Comparison of ENCODE assay signal across 14 cellular contexts in the genomic region with DNA sequence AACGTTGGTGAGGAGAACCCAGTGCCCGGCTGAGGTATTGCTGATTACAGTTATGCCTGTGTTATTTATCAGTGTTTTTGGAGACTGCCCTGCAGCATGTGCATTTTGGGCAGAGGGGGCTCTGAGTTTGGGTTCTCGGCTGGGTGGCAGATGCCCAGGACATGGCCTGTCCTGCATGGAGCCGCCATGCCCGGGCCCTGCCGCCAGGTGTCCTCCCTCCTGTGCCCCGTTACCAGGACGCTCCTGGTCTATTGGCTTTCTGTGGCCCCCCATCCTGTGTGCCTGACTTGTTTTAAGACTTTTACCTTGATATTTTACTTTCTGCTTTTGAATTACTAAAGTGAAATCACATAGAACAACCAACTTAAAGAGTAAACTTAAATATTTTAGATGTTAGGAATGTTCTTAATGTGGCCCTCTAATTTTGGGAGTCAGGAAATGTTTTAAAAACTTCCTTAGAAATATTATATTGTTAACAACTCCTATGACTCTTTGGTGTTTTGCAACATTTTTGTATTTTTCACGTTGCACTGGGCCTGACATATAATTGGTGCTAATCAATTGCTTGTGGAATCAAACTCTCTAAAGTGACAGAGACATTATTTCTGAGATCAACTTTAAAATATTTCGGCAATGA. TPM values are rescaled to one million over a fixed set of nuclear protein-coding genes. Genes with fewer than 3 reads are reported as not detected.
A peak's percentile ranks its signal among the peaks of the same experiment; 100 is the strongest.
DNase-seq lines count a peak whose midpoint lies in the region; ATAC-seq, FAIRE-seq and TF ChIP-seq lines count a peak whose summit lies in the region.
"Had no signal": no experiment of that assay in that cellular context is flagged by ENCODE, and none has a peak within 500 bp of the region (broad histone marks: within the 10 kb centered on the region; RNA-seq: fewer than 3 reads in every experiment).

No MANE protein-coding gene starts in this region.

- TF ChIP-seq EP300 in A549 (IDR thresholded peaks at IDR 0.05), result no peak

- no peak overlapping the region for H3K4me3 ChIP-seq in A549
- H3K4me3 ChIP-seq in OCI-LY7 (ENCODE audit: low read depth, low read length, poor library complexity, severe bottlenecking), result no peak overlapping the region
- H3K4me3 ChIP-seq: BLaER1 treated with 17β-estradiol and CSF1 and Interleukin-3, amounts not matched to agents 10 nM and 100 nM; left lung had no signal

- no peaks in the 10 kb centered on the region for H4K20me1 ChIP-seq in OCI-LY7 (ENCODE audit: insufficient read depth, low read length)
- H4K20me1 ChIP-seq: BLaER1 treated with 17β-estradiol and CSF1 and Interleukin-3, amounts not matched to agents 10 nM and 100 nM had no signal

- WGBS in A549 (ENCODE audit: missing lambda C conversion rate), result 20% methylated on average over 10 of the region's 10 CpGs

- CTCF ChIA-PET in A549 (lab: Yijun Ruan, JAX), result interaction anchor here (0.7 to 1.5 kb wide), 4 partner anchors 11 to 1228 kb away, joined by 3 to 4 read pairs (median 4); no protein-coding TSS in a partner anchor
- CTCF ChIA-PET in OCI-LY7 (lab: Charles Lee; ENCODE audit: unreplicated experiment), result no interaction called here

- no peaks in the 10 kb centered on the region for H3K9me3 ChIP-seq in A549
- H3K9me3 ChIP-seq in OCI-LY7 (ENCODE audit: low read length), result no peaks in the 10 kb centered on the region
- H3K9me3 ChIP-seq: BLaER1 treated with 17β-estradiol and CSF1 and Interleukin-3, amounts not matched to agents 10 nM and 100 nM; left lung had no signal

- peak; percentile 13 to 45 for DNase-seq in A549 (ENCODE audit: low read depth in 1 of 2, low spot score in 1 of 2)
- DNase-seq in OCI-LY7 (ENCODE audit: low spot score), result peak; percentile 2
- DNase-seq in left ventricle myocardium superior, result peak; percentile 56
- no peak for DNase-seq in NOMO-1 treated with dmso at 0.1 percent for 144 hours (lab: John Stamatoyannopoulos, UW; ENCODE audit: unreplicated experiment)
- DNase-seq in CD1c-positive myeloid dendritic cell (ENCODE audit: extremely low spot score), result no peak
- DNase-seq: effector CD8-positive, alpha-beta T cell; HCEC 1CT; left lung; stimulated activated CD4-positive, alpha-beta T cell treated with anti-CD3 and anti-CD28 coated beads, Interleukin-12 subunit alpha, Interleukin-12 subunit beta, amount 100 ng/mL, for 4 hours had no signal

- H3K4me1 ChIP-seq in A549 (no peaks in the 10 kb centered on the region), OCI-LY7 (ENCODE audit: insufficient read depth, low read length, poor library complexity, severe bottlenecking) (no peaks in the 10 kb centered on the region)

- H3K36me3 ChIP-seq in OCI-LY7 (ENCODE audit: insufficient read depth, low read length), result no peaks in the 10 kb centered on the region
- H3K36me3 ChIP-seq: BLaER1 treated with 17β-estradiol and CSF1 and Interleukin-3, amounts not matched to agents 10 nM and 100 nM; left lung had no signal

- H3K27ac ChIP-seq in A549 (no peak overlapping the region), OCI-LY7 (ENCODE audit: low read depth, low read length, poor library complexity, severe bottlenecking) (no peak overlapping the region)
- H3K27ac ChIP-seq: BLaER1 treated with 17β-estradiol and CSF1 and Interleukin-3, amounts not matched to agents 10 nM and 100 nM; KMS-11; left lung had no signal

- no peaks in the 10 kb centered on the region for H3K79me2 ChIP-seq in OCI-LY7 (ENCODE audit: insufficient read depth, low read depth, low read length)

- no peak for TF ChIP-seq POLR2A in A549 (IDR thresholded peaks at IDR 0.05; ENCODE audit: low read length)

- intact Hi-C loops in OCI-LY7 (cut with micrococcal nuclease; ENCODE audit: unreplicated experiment), result no loop called here
- intact Hi-C loops in left ventricle myocardium superior (cut with micrococcal nuclease), result no loop called here

- H3K4me2 ChIP-seq in A549 (no peak overlapping the region), OCI-LY7 (ENCODE audit: low read length) (no peak overlapping the region)
- H3K4me2 ChIP-seq: KMS-11 had no signal

- H2AFZ ChIP-seq in OCI-LY7 (ENCODE audit: low read length), result no peak overlapping the region

- FAIRE-seq in A549 (lab: Jason Lieb, UNC), result no peak

- ATAC-seq in A549 (peak; percentile 62 to 87; a peak in 3 of 6 replicates), left ventricle myocardium superior (peak; percentile 72), HG02973 (IDR thresholded peaks at IDR 0.05; ENCODE audit: unreplicated experiment) (no peak), HG03378 (IDR thresholded peaks at IDR 0.05; ENCODE audit: unreplicated experiment) (no peak)
- ATAC-seq: left lung had no signal

- peak; percentile 22 to 32; a peak in 2 of 5 replicates for TF ChIP-seq RAD21 in A549 (conservative IDR thresholded peaks at IDR 0.05 in 1 of 2, IDR thresholded peaks at IDR 0.05 in 1 of 2)

- POLR2A ChIA-PET in A549 (lab: Yijun Ruan, JAX) (no interaction called here), OCI-LY7 (lab: Charles Lee) (no interaction called here)

- no peaks in the 10 kb centered on the region for H3K9me2 ChIP-seq in OCI-LY7 (ENCODE audit: insufficient read depth, low read length)

- TF ChIP-seq CTCF in A549 (IDR thresholded peaks at IDR 0.05) (peak; percentile 34; the same call in 2 of the 3 replicates), GM12872 (IDR thresholded peaks at IDR 0.05; ENCODE audit: insufficient read depth, low read depth, low read length) (peak; percentile 49), OCI-LY7 (conservative IDR thresholded peaks at IDR 0.05; ENCODE audit: low read length) (peak; percentile 51; the same call in 1 of the 2 replicates)

- no TSS peak for BruUV-seq in OCI-LY7 (replicated peaks; lab: Mats Ljungman, UMichigan)

TF ChIP-seq in A549, 52 proteins besides CTCF, POLR2A, EP300 and RAD21:
- TF ChIP-seq, protein P1, sequence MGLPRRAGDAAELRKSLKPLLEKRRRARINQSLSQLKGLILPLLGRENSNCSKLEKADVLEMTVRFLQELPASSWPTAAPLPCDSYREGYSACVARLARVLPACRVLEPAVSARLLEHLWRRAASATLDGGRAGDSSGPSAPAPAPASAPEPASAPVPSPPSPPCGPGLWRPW (IDR thresholded peaks at IDR 0.05), result no peak
- TF ChIP-seq SMC3 (IDR thresholded peaks at IDR 0.05) (peak; percentile 45; the same call in 2 of the 3 replicates), HOXA7 (CRISPR knock-in tag; IDR thresholded peaks at IDR 0.05) (no peak), KDM1A (IDR thresholded peaks at IDR 0.05; ENCODE audit: low read depth) (no peak), POLR2AphosphoS2 (conservative IDR thresholded peaks at IDR 0.05; ENCODE audit: low read length) (no peak), MAZ (IDR thresholded peaks at IDR 0.05; ENCODE audit: borderline replicate concordance, low read depth, low read length) (no peak)
- TF ChIP-seq, protein P2, sequence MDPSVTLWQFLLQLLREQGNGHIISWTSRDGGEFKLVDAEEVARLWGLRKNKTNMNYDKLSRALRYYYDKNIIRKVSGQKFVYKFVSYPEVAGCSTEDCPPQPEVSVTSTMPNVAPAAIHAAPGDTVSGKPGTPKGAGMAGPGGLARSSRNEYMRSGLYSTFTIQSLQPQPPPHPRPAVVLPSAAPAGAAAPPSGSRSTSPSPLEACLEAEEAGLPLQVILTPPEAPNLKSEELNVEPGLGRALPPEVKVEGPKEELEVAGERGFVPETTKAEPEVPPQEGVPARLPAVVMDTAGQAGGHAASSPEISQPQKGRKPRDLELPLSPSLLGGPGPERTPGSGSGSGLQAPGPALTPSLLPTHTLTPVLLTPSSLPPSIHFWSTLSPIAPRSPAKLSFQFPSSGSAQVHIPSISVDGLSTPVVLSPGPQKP (IDR thresholded peaks at IDR 0.05; ENCODE audit: low read depth, low read length), result no peak

RNA-seq across cellular contexts. Expression of a gene that starts 51.8 kb away (rescaled TPM):
- polyA plus RNA-seq in A549 (2011; rRNA removed) (0.11 and 0.14 TPM in 2 replicates), A549 (2017; fragmentation: RNase III; extraction: RNeasy Plus Mini Kit Qiagen cat#74134 plus additional on column Dnase treatment) (0.16 to 0.20 TPM (median 0.17 TPM) in 3 replicates)
- 0.22 and 0.29 TPM in 2 replicates for polyA plus RNA-seq in A549 (2012; cell fraction: cytosol; rRNA removed)
- 0.32 and 0.44 TPM in 2 replicates for polyA plus RNA-seq in A549 (2012; cell fraction: nucleus; rRNA removed)
- 0.29 and 0.37 TPM in 2 replicates for polyA minus RNA-seq in A549 (2011; rRNA and poly(A)+ RNA removed)
- total RNA-seq in OCI-LY7 (2014; rRNA removed; shearing (Covaris generic)), result not detected in 2 replicates
- total RNA-seq in OCI-LY7 (2022) (not detected in 2 replicates), left ventricle myocardium superior (7.9 TPM)

Comparison
In these comparisons a context has a peak if more than half of its experiments do, and no peak if none do; other contexts are left out.
1. ATAC-seq: peak in A549 (2 of 2) and left ventricle myocardium superior (single experiment); none in HG02973 (single experiment) and HG03378 (single experiment).
2. DNase-seq: peak in A549 (2 of 2), OCI-LY7 (single experiment) and left ventricle myocardium superior (single experiment); none in NOMO-1 treated with dmso at 0.1 percent for 144 hours (single experiment) and CD1c-positive myeloid dendritic cell (single experiment).
3. Peak in every context shown above with its lines, with median percentiles within 50 percentile points of each other: CTCF ChIP-seq.